8 cellular contexts compared by ENCODE assay signal in the genomic region with DNA sequence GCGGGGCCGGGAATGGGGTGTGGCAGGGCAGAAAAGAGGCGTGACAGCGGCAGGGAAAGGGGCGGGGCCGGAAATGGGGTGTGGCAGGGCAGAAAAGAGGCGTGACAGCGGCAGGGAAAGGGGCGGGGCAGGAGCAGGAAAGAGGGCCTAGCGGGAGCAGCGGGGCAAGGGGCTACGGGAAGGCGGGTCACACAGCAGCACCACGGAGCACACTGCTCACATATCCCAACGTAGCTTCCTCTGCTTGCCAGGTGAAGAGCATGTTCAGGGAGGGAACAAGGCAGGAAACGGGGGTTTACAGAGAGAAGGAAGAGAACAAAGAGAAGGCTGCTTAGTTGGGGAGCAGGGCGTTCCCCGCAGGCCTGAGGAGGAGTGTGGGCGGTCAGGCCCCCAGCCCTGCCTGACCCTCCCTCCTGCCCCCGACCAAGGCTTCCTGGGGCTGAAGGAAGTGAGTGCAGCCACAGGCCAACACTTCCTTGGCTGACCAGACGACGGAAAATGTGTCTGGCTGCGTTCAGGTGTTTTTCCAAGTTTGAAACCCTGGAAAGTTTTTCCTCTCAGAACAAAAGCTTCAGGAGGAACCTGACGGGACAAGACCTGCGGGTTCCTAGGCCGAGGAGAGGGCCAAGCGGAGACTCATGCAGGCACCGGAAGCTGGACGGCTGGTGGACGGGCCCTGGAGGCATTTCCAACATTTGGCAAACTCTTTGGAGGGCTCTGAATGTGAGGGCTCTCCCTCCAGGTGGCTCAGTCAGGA. TPM values are rescaled to one million over a fixed set of nuclear protein-coding genes. Genes with fewer than 3 reads are reported as not detected.
A peak's percentile ranks its signal among the peaks of the same experiment; 100 is the strongest.
DNase-seq lines count a peak whose midpoint lies in the region; ATAC-seq and TF ChIP-seq lines count a peak whose summit lies in the region.

No MANE protein-coding gene starts in this region.

- intact Hi-C loops in activated CD8-positive, alpha-beta T cell treated with anti-CD3 and anti-CD28 coated beads for 36 hours (cut with micrococcal nuclease), result no loop called here
- intact Hi-C loops in left ventricle myocardium inferior (cut with micrococcal nuclease), result no loop called here

- no peak for ATAC-seq in activated CD8-positive, alpha-beta T cell treated with anti-CD3 and anti-CD28 coated beads for 36 hours
- ATAC-seq in GM21367 (IDR thresholded peaks at IDR 0.05; ENCODE audit: unreplicated experiment), result no peak

- H3K27ac ChIP-seq in BLaER1 (peak overlapping the region; percentile 19; the same call in 1 of the 2 replicates), left ventricle myocardium inferior (replicated peaks) (peak overlapping the region; percentile 84)

- H3K9me3 Mint-ChIP-seq in activated CD8-positive, alpha-beta T cell treated with anti-CD3 and anti-CD28 coated beads for 36 hours, result no peaks in the 10 kb centered on the region
- H3K9me3 Mint-ChIP-seq in stimulated activated naive CD8-positive, alpha-beta T cell treated with anti-CD3 and anti-CD28 coated beads, Interleukin-15, Interleukin-2, amounts not matched to agents 100 ng/mL and 50 ng/mL, for 24 hours, result no peaks in the 10 kb centered on the region
- no peaks in the 10 kb centered on the region for H3K9me3 Mint-ChIP-seq in osteocyte (ENCODE audit: unreplicated experiment)

- peak overlapping the region; percentile 73 for H3K27ac Mint-ChIP-seq in activated CD8-positive, alpha-beta T cell treated with anti-CD3 and anti-CD28 coated beads for 36 hours
- peak overlapping the region; percentile 11 for H3K27ac Mint-ChIP-seq in stimulated activated naive CD8-positive, alpha-beta T cell treated with anti-CD3 and anti-CD28 coated beads, Interleukin-15, Interleukin-2, amounts not matched to agents 100 ng/mL and 50 ng/mL, for 24 hours
- H3K27ac Mint-ChIP-seq in osteocyte (ENCODE audit: unreplicated experiment), result no peak overlapping the region

- H3K36me3 ChIP-seq in BLaER1, result peaks cover 83% of the 10 kb centered on the region
- H3K36me3 ChIP-seq in left ventricle myocardium inferior, result peaks cover 80% of the 10 kb centered on the region

- H3K36me3 Mint-ChIP-seq in activated CD8-positive, alpha-beta T cell treated with anti-CD3 and anti-CD28 coated beads for 36 hours (ENCODE audit: low read depth), result peaks cover 9% of the 10 kb centered on the region
- H3K36me3 Mint-ChIP-seq in stimulated activated naive CD8-positive, alpha-beta T cell treated with anti-CD3 and anti-CD28 coated beads, Interleukin-15, Interleukin-2, amounts not matched to agents 100 ng/mL and 50 ng/mL, for 24 hours (ENCODE audit: low read depth), result peaks cover 5% of the 10 kb centered on the region
- peaks cover 3% of the 10 kb centered on the region for H3K36me3 Mint-ChIP-seq in osteocyte (ENCODE audit: unreplicated experiment)

- no peak overlapping the region for H3K9ac ChIP-seq in BLaER1

- DNase-seq in HT1080 (ENCODE audit: low read depth) (peak; percentile 20), left ventricle myocardium inferior (peak; percentile 43), osteocyte (ENCODE audit: extremely low spot score, unreplicated experiment) (no peak), kidney tubule cell (ENCODE audit: low spot score) (no peak)
- DNase-seq in activated CD8-positive, alpha-beta T cell treated with anti-CD3 and anti-CD28 coated beads for 36 hours, result peak; percentile 66

- CTCF ChIA-PET in activated CD8-positive, alpha-beta T cell treated with anti-CD3 and anti-CD28 coated beads for 36 hours (lab: Charles Lee), result no interaction called here

- H3K4me1 ChIP-seq in BLaER1 (peaks cover 41% of the 10 kb centered on the region), left ventricle myocardium inferior (peaks cover 53% of the 10 kb centered on the region)

- H3K4me1 Mint-ChIP-seq in activated CD8-positive, alpha-beta T cell treated with anti-CD3 and anti-CD28 coated beads for 36 hours (ENCODE audit: low read depth), result peaks cover 18% of the 10 kb centered on the region
- peaks cover 13% of the 10 kb centered on the region for H3K4me1 Mint-ChIP-seq in stimulated activated naive CD8-positive, alpha-beta T cell treated with anti-CD3 and anti-CD28 coated beads, Interleukin-15, Interleukin-2, amounts not matched to agents 100 ng/mL and 50 ng/mL, for 24 hours (ENCODE audit: low read depth)
- H3K4me1 Mint-ChIP-seq in osteocyte (ENCODE audit: unreplicated experiment), result peaks cover 7% of the 10 kb centered on the region

- peak overlapping the region; percentile 66 for H3K4me2 ChIP-seq in BLaER1

- POLR2A ChIA-PET in activated CD8-positive, alpha-beta T cell treated with anti-CD3 and anti-CD28 coated beads for 36 hours (lab: Charles Lee), result interaction anchor here (0.8 to 1.7 kb wide), 2 partner anchors 9 to 38 kb away, joined by 4 read pairs; no protein-coding TSS in a partner anchor

- H3K27me3 Mint-ChIP-seq in activated CD8-positive, alpha-beta T cell treated with anti-CD3 and anti-CD28 coated beads for 36 hours, result no peaks in the 10 kb centered on the region
- no peaks in the 10 kb centered on the region for H3K27me3 Mint-ChIP-seq in stimulated activated naive CD8-positive, alpha-beta T cell treated with anti-CD3 and anti-CD28 coated beads, Interleukin-15, Interleukin-2, amounts not matched to agents 100 ng/mL and 50 ng/mL, for 24 hours
- H3K27me3 Mint-ChIP-seq in osteocyte (ENCODE audit: unreplicated experiment), result no peaks in the 10 kb centered on the region

- no peaks in the 10 kb centered on the region for H3K9me3 ChIP-seq in BLaER1
- H3K9me3 ChIP-seq in left ventricle myocardium inferior (replicated peaks), result no peaks in the 10 kb centered on the region

- no peak for TF ChIP-seq CTCF in activated CD8-positive, alpha-beta T cell treated with anti-CD3 and anti-CD28 coated beads for 36 hours (IDR thresholded peaks at IDR 0.05)
- TF ChIP-seq CTCF in left ventricle myocardium inferior (IDR thresholded peaks at IDR 0.05; ENCODE audit: borderline replicate concordance) (no peak), osteocyte (IDR thresholded peaks at IDR 0.05) (no peak)

- no peak overlapping the region for H3K4me3 Mint-ChIP-seq in activated CD8-positive, alpha-beta T cell treated with anti-CD3 and anti-CD28 coated beads for 36 hours
- H3K4me3 Mint-ChIP-seq in stimulated activated naive CD8-positive, alpha-beta T cell treated with anti-CD3 and anti-CD28 coated beads, Interleukin-15, Interleukin-2, amounts not matched to agents 100 ng/mL and 50 ng/mL, for 24 hours, result no peak overlapping the region
- no peak overlapping the region for H3K4me3 Mint-ChIP-seq in osteocyte (ENCODE audit: unreplicated experiment)

- H3K27me3 ChIP-seq in BLaER1 (no peaks in the 10 kb centered on the region), left ventricle myocardium inferior (ENCODE audit: low read depth) (no peaks in the 10 kb centered on the region)

- H3K4me3 ChIP-seq in BLaER1 (no peak overlapping the region), left ventricle myocardium inferior (no peak overlapping the region)

- H4K20me1 ChIP-seq in BLaER1, result peaks cover 95% of the 10 kb centered on the region

RNA-seq across cellular contexts. Expression of gene UCKL1, which starts 13.8 kb away (rescaled TPM):
- total RNA-seq in HT1080 (2014; rRNA removed; shearing (Covaris generic)), result 17.1 and 26.0 TPM in 2 replicates
- polyA plus RNA-seq in HT1080 (2015; cell fraction: cytosol; rRNA removed), result 15.1 and 15.5 TPM in 2 replicates
- 38.9 and 51.3 TPM in 2 replicates for polyA plus RNA-seq in HT1080 (2015; cell fraction: nucleus; rRNA removed)
- 10 to 100 TPM; 31.5 to 32.6 TPM for total RNA-seq in activated CD8-positive, alpha-beta T cell treated with anti-CD3 and anti-CD28 coated beads for 36 hours
- total RNA-seq in left ventricle myocardium inferior (41.0 TPM), osteocyte (35.5 and 35.9 TPM in 2 replicates)

RNA-seq across cellular contexts. Expression of gene ZNF512B, which starts 27.3 kb away (rescaled TPM):
- total RNA-seq in HT1080 (2014; rRNA removed; shearing (Covaris generic)), result 16.4 and 18.7 TPM in 2 replicates
- 7.4 and 8.9 TPM in 2 replicates for polyA plus RNA-seq in HT1080 (2015; cell fraction: cytosol; rRNA removed)
- 26.5 and 28.2 TPM in 2 replicates for polyA plus RNA-seq in HT1080 (2015; cell fraction: nucleus; rRNA removed)
- 1 to 10 TPM; 7.5 to 8.6 TPM for total RNA-seq in activated CD8-positive, alpha-beta T cell treated with anti-CD3 and anti-CD28 coated beads for 36 hours
- total RNA-seq in left ventricle myocardium inferior (12.6 TPM), osteocyte (39.7 and 40.9 TPM in 2 replicates)

RNA-seq across cellular contexts. Expression of gene SAMD10, which starts 37.0 kb away (rescaled TPM):
- 3.6 and 7.6 TPM in 2 replicates for total RNA-seq in HT1080 (2014; rRNA removed; shearing (Covaris generic))
- polyA plus RNA-seq in HT1080 (2015; cell fraction: cytosol; rRNA removed), result 9.5 and 11.7 TPM in 2 replicates
- polyA plus RNA-seq in HT1080 (2015; cell fraction: nucleus; rRNA removed), result 16.0 and 22.0 TPM in 2 replicates
- 10 to 100 TPM; 17.4 to 17.5 TPM for total RNA-seq in activated CD8-positive, alpha-beta T cell treated with anti-CD3 and anti-CD28 coated beads for 36 hours
- total RNA-seq in left ventricle myocardium inferior, result 5.6 TPM
- total RNA-seq in osteocyte, result 3.5 and 3.7 TPM in 2 replicates

RNA-seq across cellular contexts. Expression of gene PRPF6, which starts 38.5 kb away (rescaled TPM):
- 60.8 and 66.3 TPM in 2 replicates for total RNA-seq in HT1080 (2014; rRNA removed; shearing (Covaris generic))
- 49.3 and 50.3 TPM in 2 replicates for polyA plus RNA-seq in HT1080 (2015; cell fraction: cytosol; rRNA removed)
- polyA plus RNA-seq in HT1080 (2015; cell fraction: nucleus; rRNA removed), result 82.2 and 90.5 TPM in 2 replicates
- total RNA-seq in activated CD8-positive, alpha-beta T cell treated with anti-CD3 and anti-CD28 coated beads for 36 hours, result 10 to 100 TPM; 53.0 to 55.5 TPM
- total RNA-seq in left ventricle myocardium inferior (46.8 TPM), osteocyte (68.3 and 71.9 TPM in 2 replicates)

RNA-seq across cellular contexts. Expression of gene DNAJC5, which starts 47.5 kb away (rescaled TPM):
- total RNA-seq in HT1080 (2014; rRNA removed; shearing (Covaris generic)), result 51.4 and 60.0 TPM in 2 replicates
- polyA plus RNA-seq in HT1080 (2015; cell fraction: cytosol; rRNA removed), result 25.7 and 28.9 TPM in 2 replicates
- polyA plus RNA-seq in HT1080 (2015; cell fraction: nucleus; rRNA removed), result 35.5 and 36.6 TPM in 2 replicates
- total RNA-seq in activated CD8-positive, alpha-beta T cell treated with anti-CD3 and anti-CD28 coated beads for 36 hours, result 10 to 100 TPM; 32.2 to 32.5 TPM
- 42.8 TPM for total RNA-seq in left ventricle myocardium inferior
- 41.2 and 42.7 TPM in 2 replicates for total RNA-seq in osteocyte

Comparison
In these comparisons a context has a peak if more than half of its experiments do, and no peak if none do; other contexts are left out.
1. DNase-seq: peak in HT1080 (single experiment), activated CD8-positive, alpha-beta T cell treated with anti-CD3 and anti-CD28 coated beads for 36 hours (single experiment) and left ventricle myocardium inferior (single experiment); none in osteocyte (single experiment) and kidney tubule cell (single experiment).